Comparison of ENCODE assay signal across 9 cellular contexts in genomic region chr15:90988249-90988648, GRCh38. TPM values are rescaled to one million over a fixed set of nuclear protein-coding genes. Genes with fewer than 3 reads are reported as not detected.
DNase-seq lines count a peak whose midpoint lies in the region; ATAC-seq and TF ChIP-seq lines count a peak whose summit lies in the region.
"Had no signal": no experiment of that assay in that cellular context is flagged by ENCODE, and none has a peak within 500 bp of the region (broad histone marks: within the 10 kb centered on the region; RNA-seq: fewer than 3 reads in every experiment).

No MANE protein-coding gene starts in this region.

- H3K9me3 ChIP-seq in SK-N-MC (ENCODE audit: low read depth, low read length) = no peaks in the 10 kb centered on the region

- no peak for ATAC-seq in HG03095 (IDR thresholded peaks at IDR 0.05; ENCODE audit: unreplicated experiment)
- ATAC-seq: sciatic nerve had no signal

- DNase-seq in GM12864 (ENCODE audit: low read depth) = no peak
- DNase-seq in SK-N-MC (ENCODE audit: low read depth, low spot score) = no peak
- DNase-seq in fibroblast of the aortic adventitia (ENCODE audit: low read depth) = peak; percentile 12
- no peak for DNase-seq in NCI-H748 treated with DMSO at 0.1 percent for 48 hours (lab: John Stamatoyannopoulos, UW)
- DNase-seq in NCI-H2081 treated with DMSO at 0.1 percent for 48 hours (lab: John Stamatoyannopoulos, UW) = no peak
- DNase-seq in stimulated activated CD8-positive, alpha-beta memory T cell treated with anti-CD3 and anti-CD28 coated beads, Interleukin-4, amount 100 ng/mL, for 48 hours = no peak

- H3K4me3 ChIP-seq in GM12864 (ENCODE audit: low read depth, low read length) (peak overlapping the region; percentile 47), SK-N-MC (no peak overlapping the region), fibroblast of the aortic adventitia (ENCODE audit: low read depth, low read length) (no peak overlapping the region)

- peak overlapping the region; percentile 45 for H3K9ac ChIP-seq in SK-N-MC (ENCODE audit: insufficient read length)

- peaks cover 24% of the 10 kb centered on the region for H3K36me3 ChIP-seq in SK-N-MC (ENCODE audit: insufficient read depth, low read length)

- TF ChIP-seq CTCF in 22Rv1 (IDR thresholded peaks at IDR 0.05) = no peak
- no peak for TF ChIP-seq CTCF in GM12864 (IDR thresholded peaks at IDR 0.05; ENCODE audit: low read depth, low read length, missing control alignments)
- TF ChIP-seq CTCF in fibroblast of the aortic adventitia (IDR thresholded peaks at IDR 0.05; ENCODE audit: insufficient read depth, low read length) = no peak

- H3K27ac ChIP-seq in 22Rv1 = 0 out of 2 replicates have a peak overlapping the region, but pooled peaks have one; percentile 2
- peak overlapping the region; percentile 52 for H3K27ac ChIP-seq in SK-N-MC

RNA-seq across cellular contexts. Expression of gene PRC1, which starts 6.1 kb away (rescaled TPM):
- total RNA-seq in fibroblast of the aortic adventitia (ENCODE audit: low replicate concordance) = 10.7 and 109 TPM in 2 replicates

RNA-seq across cellular contexts. Expression of gene RCCD1, which starts 33.6 kb away (rescaled TPM):
- 10.1 and 22.7 TPM in 2 replicates for total RNA-seq in fibroblast of the aortic adventitia (ENCODE audit: low replicate concordance)

RNA-seq across cellular contexts. Expression of gene VPS33B, which starts 34.1 kb away (rescaled TPM):
- total RNA-seq in fibroblast of the aortic adventitia (ENCODE audit: low replicate concordance) = 5.3 and 31.2 TPM in 2 replicates

RNA-seq across cellular contexts. Expression of gene UNC45A, which starts 53.2 kb away (rescaled TPM):
- 66.5 and 75.6 TPM in 2 replicates for total RNA-seq in fibroblast of the aortic adventitia (ENCODE audit: low replicate concordance)

RNA-seq across cellular contexts. Expression of gene HDDC3, which starts 55.9 kb away (rescaled TPM):
- 4.3 and 12.9 TPM in 2 replicates for total RNA-seq in fibroblast of the aortic adventitia (ENCODE audit: low replicate concordance)
